Comparison of ENCODE assay signal across 12 cellular contexts in the genomic region with DNA sequence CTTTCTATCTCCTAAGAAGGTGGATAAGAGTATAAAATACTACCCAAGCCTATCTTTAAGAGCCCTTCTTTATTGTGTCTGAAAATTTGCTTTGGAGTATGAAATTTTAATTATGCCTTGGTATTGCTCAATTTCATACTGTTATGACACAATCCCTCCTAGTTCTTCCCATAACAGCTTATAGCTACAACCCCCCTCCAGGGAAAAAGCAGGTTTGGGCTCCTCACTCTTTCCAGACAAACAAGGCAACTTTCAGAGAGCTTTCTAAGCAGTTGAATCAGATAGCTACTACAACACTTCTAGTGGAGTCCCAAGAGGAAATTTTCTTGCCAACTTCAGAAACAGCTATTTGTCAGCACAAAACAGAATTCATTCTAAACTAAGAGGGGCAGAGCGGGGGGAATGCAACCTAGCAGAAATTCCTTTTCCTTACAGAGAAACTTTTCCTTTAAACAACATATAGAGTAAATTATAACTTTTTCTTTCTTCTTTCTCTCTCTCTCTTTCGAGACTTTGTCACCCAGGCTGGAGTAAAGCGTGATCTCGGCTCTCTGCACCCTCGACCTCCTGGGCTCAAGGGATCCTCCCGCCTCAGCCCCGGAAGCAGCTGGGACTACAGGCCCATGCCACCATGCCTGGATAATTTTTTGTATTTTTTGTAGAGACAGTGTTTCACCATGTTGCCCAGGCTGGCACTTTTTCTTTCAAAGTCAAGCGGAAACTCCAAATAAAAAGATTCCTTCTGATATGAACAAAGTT. TPM values are rescaled to one million over a fixed set of nuclear protein-coding genes. Genes with fewer than 3 reads are reported as not detected.
DNase-seq lines count a peak whose midpoint lies in the region; ATAC-seq and TF ChIP-seq lines count a peak whose summit lies in the region.
"Had no signal": no experiment of that assay in that cellular context is flagged by ENCODE, and none has a peak within 500 bp of the region (broad histone marks: within the 10 kb centered on the region; RNA-seq: fewer than 3 reads in every experiment).

No MANE protein-coding gene starts in this region.

- intact Hi-C loops in Calu3 (cut with micrococcal nuclease; ENCODE audit: unreplicated experiment): no loop called here
- intact Hi-C loops in CD14-positive monocyte (cut with micrococcal nuclease): no loop called here

- CTCF ChIA-PET in Calu3 (lab: Charles Lee) (interaction anchor here (1.4 kb wide), 1 partner anchor 9 kb away, joined by 3 read pairs; no protein-coding TSS in a partner anchor), RWPE1 (lab: Yijun Ruan, JAX) (interaction anchor here (0.6 to 0.7 kb wide), 2 partner anchors 32 to 166 kb away, joined by 3 read pairs; no protein-coding TSS in a partner anchor)

- H3K4me3 ChIP-seq in foreskin fibroblast (ENCODE audit: low read depth in 1 of 2, low read length in 2 of 2): peak overlapping the region in 1 of 2 donors; percentile 8
- H3K4me3 ChIP-seq: right lobe of liver had no signal

- peaks cover 5% of the 10 kb centered on the region for H3K36me3 Mint-ChIP-seq in Calu3 (ENCODE audit: insufficient read depth, unreplicated experiment)
- peaks cover 14% of the 10 kb centered on the region for H3K36me3 Mint-ChIP-seq in progenitor cell of endocrine pancreas (ENCODE audit: insufficient read depth)
- no peaks in the 10 kb centered on the region for H3K36me3 Mint-ChIP-seq in CD14-positive monocyte

- H3K4me1 Mint-ChIP-seq in Calu3 (ENCODE audit: low read depth, unreplicated experiment) (no peaks in the 10 kb centered on the region), progenitor cell of endocrine pancreas (ENCODE audit: low read depth) (peaks cover 5% of the 10 kb centered on the region), CD14-positive monocyte (peaks cover 15% of the 10 kb centered on the region)

- no peak overlapping the region for H3K27ac Mint-ChIP-seq in Calu3 (ENCODE audit: unreplicated experiment)
- H3K27ac Mint-ChIP-seq in progenitor cell of endocrine pancreas: peak overlapping the region; percentile 60
- peak overlapping the region in 1 of 7 donors; percentile 43 for H3K27ac Mint-ChIP-seq in CD14-positive monocyte

- H3K27me3 Mint-ChIP-seq in Calu3 (ENCODE audit: unreplicated experiment): no peaks in the 10 kb centered on the region
- H3K27me3 Mint-ChIP-seq in progenitor cell of endocrine pancreas: no peaks in the 10 kb centered on the region
- no peaks in the 10 kb centered on the region for H3K27me3 Mint-ChIP-seq in CD14-positive monocyte (ENCODE audit: low read depth in 3 of 3)

- ATAC-seq in GM21528 (IDR thresholded peaks at IDR 0.05; ENCODE audit: low FRiP score, unreplicated experiment): no peak

- peak; percentile 22 for DNase-seq in Calu3
- peak; percentile 63 for DNase-seq in RWPE1 (ENCODE audit: low spot score)
- peak; percentile 67 to 82 for DNase-seq in foreskin fibroblast
- DNase-seq in progenitor cell of endocrine pancreas (ENCODE audit: low spot score, unreplicated experiment): no peak
- no peak for DNase-seq in CD14-positive monocyte (ENCODE audit: low spot score)
- no peak for DNase-seq in NCI-H1105 treated with DMSO at 0.1 percent for 48 hours (lab: John Stamatoyannopoulos, UW)
- DNase-seq in islet precursor cell: no peak
- DNase-seq: activated CD4-positive, CD25-positive, alpha-beta regulatory T cell treated with anti-CD3 and anti-CD28 coated beads, Interleukin-2, amount 50 U/mL, for 72 hours; GF-D8; NCI-H1048; right lobe of liver had no signal

- no peak overlapping the region for H3K4me3 Mint-ChIP-seq in Calu3 (ENCODE audit: low read depth, unreplicated experiment)
- H3K4me3 Mint-ChIP-seq in progenitor cell of endocrine pancreas (ENCODE audit: low read depth): no peak overlapping the region
- H3K4me3 Mint-ChIP-seq in CD14-positive monocyte: no peak overlapping the region

- H3K9me3 Mint-ChIP-seq in Calu3 (ENCODE audit: low read depth, unreplicated experiment): no peaks in the 10 kb centered on the region
- H3K9me3 Mint-ChIP-seq in progenitor cell of endocrine pancreas (ENCODE audit: low read depth): peaks cover 11% of the 10 kb centered on the region
- peaks cover 0 to 3% (median 0%) of the 10 kb centered on the region in 7 donors for H3K9me3 Mint-ChIP-seq in CD14-positive monocyte

- peak overlapping the region; percentile 79 for H3K27ac ChIP-seq in RWPE1
- H3K27ac ChIP-seq: right lobe of liver had no signal

- POLR2A ChIA-PET in RWPE1 (lab: Yijun Ruan, JAX; ENCODE audit: low non-redundant PET): no interaction called here

- no peak for TF ChIP-seq CTCF in Calu3 (IDR thresholded peaks at IDR 0.05; ENCODE audit: unreplicated experiment)
- no peak for TF ChIP-seq CTCF in RWPE1 (conservative IDR thresholded peaks at IDR 0.05; ENCODE audit: low read depth)
- no peak for TF ChIP-seq CTCF in foreskin fibroblast (IDR thresholded peaks at IDR 0.05; ENCODE audit: low read depth, low read length)
- no peak for TF ChIP-seq CTCF in progenitor cell of endocrine pancreas (IDR thresholded peaks at IDR 0.05; ENCODE audit: unreplicated experiment)
- no peak for TF ChIP-seq CTCF in CD14-positive monocyte (IDR thresholded peaks at IDR 0.05)

- no TSS peak for BruUV-seq in Calu3 (replicated peaks; lab: Mats Ljungman, UMichigan)

RNA-seq across cellular contexts. Expression of a gene that starts 26.0 kb away (rescaled TPM):
- total RNA-seq in Calu3 (2022) (67.6 and 73.1 TPM in 2 replicates), progenitor cell of endocrine pancreas (117 and 121 TPM in 2 replicates)
- 10 to 100 TPM; 27.8 to 46.5 TPM for polyA plus RNA-seq in CD14-positive monocyte

RNA-seq across cellular contexts. Expression of a gene that starts 29.5 kb away (rescaled TPM):
- total RNA-seq in Calu3 (2022) (94.7 and 97.5 TPM in 2 replicates), progenitor cell of endocrine pancreas (33.2 and 34.0 TPM in 2 replicates)
- 10 to 100 TPM; 17.7 TPM for polyA plus RNA-seq in CD14-positive monocyte

Comparison
In these comparisons a context has a peak if more than half of its experiments do, and no peak if none do; other contexts are left out.
1. DNase-seq: peak in Calu3 (single experiment), RWPE1 (single experiment) and foreskin fibroblast (2 of 2); none in progenitor cell of endocrine pancreas (single experiment), CD14-positive monocyte (single experiment), NCI-H1105 treated with DMSO at 0.1 percent for 48 hours (single experiment) and islet precursor cell (single experiment).